In the genomic region with DNA sequence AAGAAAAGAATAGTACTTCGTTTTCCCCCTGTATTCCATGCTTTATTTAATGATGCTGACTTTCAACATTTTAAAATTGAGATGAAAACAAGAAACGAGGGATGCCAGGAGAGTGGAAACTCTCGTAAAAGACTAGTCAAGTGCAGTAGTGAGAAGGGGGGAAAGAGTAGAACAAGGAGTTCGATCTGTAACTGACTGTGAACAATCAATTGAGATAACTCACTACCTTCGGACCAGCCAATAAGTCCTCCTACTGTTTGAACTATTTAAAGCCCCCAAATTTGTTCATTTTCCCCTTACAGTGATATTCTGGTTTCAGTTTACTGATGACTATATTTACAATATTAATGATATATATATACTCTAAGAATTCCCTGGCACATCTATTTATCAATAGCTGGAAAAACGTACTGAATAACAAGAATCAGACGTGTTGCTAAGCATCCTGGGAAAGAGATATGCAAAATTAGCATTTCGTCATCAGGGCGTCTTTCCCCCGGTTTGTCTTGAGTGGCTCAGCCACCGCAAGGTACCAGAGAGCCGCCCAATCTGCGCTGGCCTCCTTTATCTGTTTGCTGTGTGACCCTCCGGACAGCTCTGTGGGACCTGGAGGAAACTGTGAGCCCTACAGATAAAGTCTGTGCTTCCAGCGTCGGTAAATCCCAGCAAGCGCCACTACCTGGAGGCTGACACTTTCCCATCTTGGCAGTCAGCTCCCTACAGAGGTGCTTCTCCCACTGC, we compare ENCODE assay signal across 8 cellular contexts. TPM values are rescaled to one million over a fixed set of nuclear protein-coding genes. Genes with fewer than 3 reads are reported as not detected.
DNase-seq lines count a peak whose midpoint lies in the region; ATAC-seq and TF ChIP-seq lines count a peak whose summit lies in the region.

No MANE protein-coding gene starts in this region.

- H3K9me3 ChIP-seq in Loucy (ENCODE audit: insufficient read depth, low read depth, low read length) = no peaks in the 10 kb centered on the region
- H3K9me3 ChIP-seq in RWPE2 (ENCODE audit: severe bottlenecking) = no peaks in the 10 kb centered on the region
- no peaks in the 10 kb centered on the region for H3K9me3 ChIP-seq in stomach smooth muscle (ENCODE audit: control insufficient read depth in 2 of 2, low read length in 2 of 2)

- H4K20me1 ChIP-seq in Loucy (ENCODE audit: insufficient read depth, low read length, poor library complexity, severe bottlenecking) = no peaks in the 10 kb centered on the region

- H3K4me3 ChIP-seq in H7 (ENCODE audit: insufficient read depth, low read depth, low read length) = peak overlapping the region; percentile 71
- H3K4me3 ChIP-seq in Loucy (ENCODE audit: low read length, poor library complexity, severe bottlenecking) = peak overlapping the region; percentile 81
- H3K4me3 ChIP-seq in RWPE2 (ENCODE audit: severe bottlenecking) = peak overlapping the region; percentile 50
- peak overlapping the region; percentile 96 for H3K4me3 ChIP-seq in fibroblast of villous mesenchyme (ENCODE audit: low read depth, low read length)
- peak overlapping the region; percentile 97 to 99 for H3K4me3 ChIP-seq in stomach smooth muscle (ENCODE audit: low read length in 2 of 2)

- H3F3A ChIP-seq in Loucy (ENCODE audit: low read depth) = peaks cover 16% of the 10 kb centered on the region

- TF ChIP-seq CTCF in Loucy (conservative IDR thresholded peaks at IDR 0.05; ENCODE audit: low read length) (no peak), RWPE2 (IDR thresholded peaks at IDR 0.05; ENCODE audit: poor library complexity, severe bottlenecking) (no peak), fibroblast of villous mesenchyme (IDR thresholded peaks at IDR 0.05; ENCODE audit: insufficient read depth, low read depth, low read length) (no peak), neural crest cell (conservative IDR thresholded peaks at IDR 0.05) (no peak)

- H3K9me3 Mint-ChIP-seq in neural crest cell = peaks cover 3% of the 10 kb centered on the region

- H3K4me1 ChIP-seq in Loucy (ENCODE audit: insufficient read depth, low read length, poor library complexity, severe bottlenecking) = peaks cover 18% of the 10 kb centered on the region
- peaks cover 2% of the 10 kb centered on the region for H3K4me1 ChIP-seq in RWPE2 (ENCODE audit: insufficient read depth, poor library complexity, severe bottlenecking)
- peaks cover 16% of the 10 kb centered on the region for H3K4me1 ChIP-seq in stomach smooth muscle (ENCODE audit: control insufficient read depth, insufficient read depth, low read length)

- DNase-seq in ELR (ENCODE audit: low read depth) (peak; percentile 91), H7 (peak; percentile 92), RWPE2 (ENCODE audit: low spot score) (peak; percentile 82), fibroblast of villous mesenchyme (ENCODE audit: low read depth) (peak; percentile 91), neural crest cell (ENCODE audit: low read depth, low spot score) (peak; percentile 66)
- peak; percentile 92 for DNase-seq in activated effector memory CD4-positive, alpha-beta T cell treated with anti-CD3 and anti-CD28 coated beads, Interleukin-2, amount 50 U/mL, for 16 hours

- H2AFZ ChIP-seq in Loucy (ENCODE audit: low read length) = peak overlapping the region; percentile 91

- peak overlapping the region; percentile 91 for H3K4me3 Mint-ChIP-seq in neural crest cell

- H3K27me3 Mint-ChIP-seq in neural crest cell (ENCODE audit: low read depth) = peaks cover 8% of the 10 kb centered on the region

- H3K27ac ChIP-seq in RWPE2 (ENCODE audit: poor library complexity, severe bottlenecking) (peak overlapping the region; percentile 80), stomach smooth muscle (ENCODE audit: low read length) (peak overlapping the region; percentile 69)

- H3K36me3 ChIP-seq in H7 (replicated peaks; ENCODE audit: control insufficient read depth, insufficient read depth, low read length) (no peaks in the 10 kb centered on the region), Loucy (ENCODE audit: insufficient read depth, low read length) (no peaks in the 10 kb centered on the region), RWPE2 (ENCODE audit: low read depth) (no peaks in the 10 kb centered on the region), stomach smooth muscle (ENCODE audit: control insufficient read depth in 2 of 2, insufficient read depth in 2 of 2, low read length in 2 of 2) (no peaks in the 10 kb centered on the region)

- H3K4me1 Mint-ChIP-seq in neural crest cell = peaks cover 42% of the 10 kb centered on the region

- peak; percentile 85 for ATAC-seq in RWPE2 (ENCODE audit: low read depth)

- H3K4me2 ChIP-seq in Loucy (ENCODE audit: low read depth, low read length, poor library complexity, severe bottlenecking) = peak overlapping the region; percentile 78

- H3K9ac ChIP-seq in Loucy (ENCODE audit: low read depth, low read length, poor library complexity, severe bottlenecking) = peak overlapping the region; percentile 69
- peak overlapping the region; percentile 79 to 93 for H3K9ac ChIP-seq in stomach smooth muscle (ENCODE audit: low read length in 2 of 2)

- no peaks in the 10 kb centered on the region for H3K9me2 ChIP-seq in Loucy (replicated peaks; ENCODE audit: low read depth, low read length)

- no peaks in the 10 kb centered on the region for H3K79me2 ChIP-seq in Loucy (ENCODE audit: insufficient read depth, low read length)

- H3K36me3 Mint-ChIP-seq in neural crest cell (ENCODE audit: low read depth) = no peaks in the 10 kb centered on the region

- peaks cover 5% of the 10 kb centered on the region; the same call in 1 of the 2 replicates for H3K27me3 ChIP-seq in H7 (ENCODE audit: control insufficient read depth, insufficient read depth, low read length)
- H3K27me3 ChIP-seq in Loucy (ENCODE audit: insufficient read depth, low read length, poor library complexity, severe bottlenecking) = no peaks in the 10 kb centered on the region
- no peaks in the 10 kb centered on the region for H3K27me3 ChIP-seq in RWPE2 (ENCODE audit: insufficient read depth, poor library complexity, severe bottlenecking)
- H3K27me3 ChIP-seq in stomach smooth muscle (ENCODE audit: control insufficient read depth in 1 of 2, insufficient read depth in 2 of 2, low read length in 2 of 2) = no peaks in the 10 kb centered on the region

- peak overlapping the region; percentile 96 for H3K27ac Mint-ChIP-seq in neural crest cell (ENCODE audit: unreplicated experiment)

RNA-seq across cellular contexts. Expression of a gene that starts 41.1 kb away (rescaled TPM):
- 286 and 335 TPM in 2 replicates for total RNA-seq in H7 (2014; rRNA removed; shearing (Covaris generic))
- total RNA-seq in fibroblast of villous mesenchyme (233 and 358 TPM in 2 replicates), neural crest cell (151 and 154 TPM in 2 replicates)

Comparison
In these comparisons a context has a peak if more than half of its experiments do, and no peak if none do; other contexts are left out.
1. Peak in every context shown above with its lines: DNase-seq, ATAC-seq, H3K4me3 ChIP-seq and H3K27ac ChIP-seq.